ENCODE assay signal across 20 cellular contexts in the genomic region with DNA sequence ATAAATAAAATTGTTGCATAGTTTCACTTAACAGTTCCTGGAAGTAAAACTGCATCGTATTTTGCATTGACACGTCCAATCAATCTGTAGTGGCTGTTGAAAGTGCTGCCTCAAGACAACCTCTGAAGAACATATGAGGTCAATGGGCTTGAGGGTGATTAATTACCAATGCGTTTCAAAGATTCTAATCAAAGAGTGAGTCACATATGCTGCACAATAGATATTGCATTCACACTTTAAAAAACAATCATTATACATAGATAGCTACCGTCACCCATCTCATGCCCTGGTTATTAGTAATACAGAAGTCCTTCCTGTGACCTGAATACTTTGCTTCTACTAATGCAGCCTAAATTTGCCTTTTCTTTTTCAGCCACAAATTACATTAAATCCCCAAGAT.
DNase-seq lines count a peak whose midpoint lies in the region; FAIRE-seq and TF ChIP-seq lines count a peak whose summit lies in the region.
"Had no signal": no experiment of that assay in that cellular context is flagged by ENCODE, and none has a peak within 500 bp of the region (broad histone marks: within the 10 kb centered on the region; RNA-seq: fewer than 3 reads in every experiment).

No MANE protein-coding gene starts in this region.

- peaks cover 11% of the 10 kb centered on the region for H3K4me1 Mint-ChIP-seq in HFFc6 (ENCODE audit: low read depth)
- H3K4me1 Mint-ChIP-seq: B cell, H9 had no signal

- H3K27me3 ChIP-seq in bronchial epithelial cell (ENCODE audit: control insufficient read depth, insufficient read depth, low read length) = no peaks in the 10 kb centered on the region
- H3K27me3 ChIP-seq in osteoblast (ENCODE audit: insufficient read depth, low read length) = no peaks in the 10 kb centered on the region

- H3K27ac ChIP-seq in osteoblast (ENCODE audit: low read depth, low read length) = no peak overlapping the region

- no peaks in the 10 kb centered on the region for H3K9me3 Mint-ChIP-seq in HFFc6
- H3K9me3 Mint-ChIP-seq: H9 had no signal

- no peak overlapping the region for H3K27ac Mint-ChIP-seq in HFFc6
- H3K27ac Mint-ChIP-seq: B cell; CD4-positive, alpha-beta T cell; H9 had no signal

- H3K79me2 ChIP-seq in osteoblast (ENCODE audit: insufficient read depth, low read length) = no peaks in the 10 kb centered on the region

- no peaks in the 10 kb centered on the region for H3K9me3 ChIP-seq in osteoblast (ENCODE audit: low read depth, low read length)

- FAIRE-seq in bronchial epithelial cell (lab: Jason Lieb, UNC) = no peak
- FAIRE-seq: A204.1, GM12892, GM19239, HepG2, HTR-8/SVneo had no signal

- no peak overlapping the region for H3K4me2 ChIP-seq in osteoblast (ENCODE audit: insufficient read depth, low read length)

- no peaks in the 10 kb centered on the region for H3K4me1 ChIP-seq in osteoblast (ENCODE audit: insufficient read depth, low read length)

- no peak overlapping the region for H3K4me3 Mint-ChIP-seq in HFFc6
- H3K4me3 Mint-ChIP-seq: B cell; CD4-positive, alpha-beta T cell; H9 had no signal

- peak; percentile 69 for DNase-seq in ELR (ENCODE audit: low read depth)
- peak; percentile 24 for DNase-seq in bronchial epithelial cell (ENCODE audit: low read depth)
- DNase-seq in glomerular endothelial cell (ENCODE audit: extremely low read depth, low read depth, low spot score) = peak; percentile 22
- peak; percentile 43 for DNase-seq in osteoblast (ENCODE audit: insufficient read length, low spot score, missing footprints)
- no peak for DNase-seq in activated naive CD4-positive, alpha-beta T cell treated with anti-CD3 and anti-CD28 coated beads, Interleukin-2, amount 50 U/mL, for 16 hours
- DNase-seq in HFFc6 = no peak
- no peak for DNase-seq in cerebellum (ENCODE audit: low spot score)
- DNase-seq: C1 segment of cervical spinal cord; Calu3; CD4-positive, alpha-beta T cell; DMS79; GDM1; GOT3; H9 had no signal

- no peaks in the 10 kb centered on the region for H4K20me1 ChIP-seq in osteoblast (ENCODE audit: insufficient read depth, low read length)

- H2AFZ ChIP-seq in osteoblast (ENCODE audit: low read length) = no peak overlapping the region

- H3K4me3 ChIP-seq in bronchial epithelial cell (ENCODE audit: low read depth, low read length) = no peak overlapping the region
- no peak overlapping the region for H3K4me3 ChIP-seq in osteoblast (ENCODE audit: insufficient read depth, low read length)

- H3K27me3 Mint-ChIP-seq in HFFc6 (ENCODE audit: insufficient read depth) = peaks cover 2% of the 10 kb centered on the region; the same call in 1 of the 2 replicates
- H3K27me3 Mint-ChIP-seq: B cell; CD4-positive, alpha-beta T cell had no signal

- no peaks in the 10 kb centered on the region for H3K36me3 ChIP-seq in bronchial epithelial cell (ENCODE audit: control insufficient read depth, insufficient read depth, low read length)
- no peaks in the 10 kb centered on the region for H3K36me3 ChIP-seq in osteoblast (ENCODE audit: insufficient read depth, low read length)

- TF ChIP-seq CTCF in bronchial epithelial cell (IDR thresholded peaks at IDR 0.05; ENCODE audit: insufficient read depth, low read length, severe bottlenecking) = no peak
- no peak for TF ChIP-seq CTCF in osteoblast (IDR thresholded peaks at IDR 0.05; ENCODE audit: extremely low read depth, low read depth, low read length)
- TF ChIP-seq CTCF in HFFc6 (IDR thresholded peaks at IDR 0.05) = no peak

- no peaks in the 10 kb centered on the region for H3K36me3 Mint-ChIP-seq in HFFc6 (ENCODE audit: low read depth)

Comparison
In these comparisons a context has a peak if more than half of its experiments do, and no peak if none do; other contexts are left out.
1. DNase-seq: peak in ELR (single experiment), bronchial epithelial cell (single experiment), glomerular endothelial cell (single experiment) and osteoblast (single experiment); none in activated naive CD4-positive, alpha-beta T cell treated with anti-CD3 and anti-CD28 coated beads, Interleukin-2, amount 50 U/mL, for 16 hours (single experiment), HFFc6 (single experiment) and cerebellum (single experiment).